ENCODE assay signal across 1 cellular context in genomic region chr7:20284398-20285143, GRCh38.
TF ChIP-seq lines count a peak whose summit lies in the region.

No MANE protein-coding gene starts in this region.

TF ChIP-seq in IMR-90, 13 proteins besides CTCF, POLR2A, EP300 and RAD21 (continued from another document):
- TF ChIP-seq FOS (IDR thresholded peaks at IDR 0.05; ENCODE audit: low read depth, low read length) (no peak), CEBPB (IDR thresholded peaks at IDR 0.05; ENCODE audit: low read depth, low read length) (no peak), NFE2L2 (IDR thresholded peaks at IDR 0.05; ENCODE audit: low read depth, low read length) (no peak), CHD1 (IDR thresholded peaks at IDR 0.05; ENCODE audit: low read depth, low read length) (no peak), SMC3 (IDR thresholded peaks at IDR 0.05; ENCODE audit: low read depth, low read length) (no peak), MAFK (IDR thresholded peaks at IDR 0.05; ENCODE audit: low read depth, low read length) (no peak), BHLHE40 (IDR thresholded peaks at IDR 0.05; ENCODE audit: low read depth, low read length) (no peak)
